1 cellular context compared by ENCODE assay signal in the genomic region with DNA sequence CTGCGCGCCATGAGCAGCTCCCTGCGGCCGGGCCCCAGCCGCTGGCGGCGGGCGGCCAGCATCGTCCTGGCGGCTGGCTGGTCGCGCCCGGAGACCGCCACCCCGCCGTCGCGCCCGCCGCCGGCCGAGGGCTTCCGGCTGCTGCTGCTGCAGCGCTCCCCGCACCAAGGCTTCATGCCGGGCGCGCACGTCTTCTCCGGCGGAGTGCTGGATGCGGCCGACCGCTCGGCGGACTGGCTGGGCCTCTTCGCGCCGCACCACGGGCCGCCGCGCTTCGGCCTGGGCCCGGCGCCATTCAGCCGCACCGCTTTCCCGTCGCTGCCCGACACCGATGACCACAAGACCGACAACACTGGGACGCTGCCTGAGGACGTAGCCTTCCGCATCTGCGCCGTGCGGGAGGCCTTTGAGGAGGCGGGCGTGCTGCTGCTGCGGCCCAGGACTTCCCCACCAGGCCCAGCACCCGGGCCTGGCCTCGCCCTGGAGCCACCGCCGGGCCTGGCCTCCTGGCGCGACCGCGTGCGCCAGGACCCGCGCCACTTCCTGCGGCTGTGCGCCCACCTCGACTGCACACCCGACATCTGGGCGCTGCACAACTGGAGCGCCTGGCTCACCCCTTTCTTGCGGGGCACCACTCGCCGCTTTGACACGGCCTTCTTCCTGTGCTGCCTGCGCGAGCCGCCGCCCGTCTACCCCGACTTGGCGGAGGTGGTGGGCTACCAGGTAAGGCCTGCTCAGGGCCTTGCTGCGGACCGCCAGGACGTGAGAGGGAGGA.
TF ChIP-seq lines count a peak whose summit lies in the region.

No MANE protein-coding gene starts in this region.

TF ChIP-seq in HEK293, 187 proteins besides CTCF, POLR2A, EP300 and RAD21 (continued from another document):
- TF ChIP-seq, protein P1, sequence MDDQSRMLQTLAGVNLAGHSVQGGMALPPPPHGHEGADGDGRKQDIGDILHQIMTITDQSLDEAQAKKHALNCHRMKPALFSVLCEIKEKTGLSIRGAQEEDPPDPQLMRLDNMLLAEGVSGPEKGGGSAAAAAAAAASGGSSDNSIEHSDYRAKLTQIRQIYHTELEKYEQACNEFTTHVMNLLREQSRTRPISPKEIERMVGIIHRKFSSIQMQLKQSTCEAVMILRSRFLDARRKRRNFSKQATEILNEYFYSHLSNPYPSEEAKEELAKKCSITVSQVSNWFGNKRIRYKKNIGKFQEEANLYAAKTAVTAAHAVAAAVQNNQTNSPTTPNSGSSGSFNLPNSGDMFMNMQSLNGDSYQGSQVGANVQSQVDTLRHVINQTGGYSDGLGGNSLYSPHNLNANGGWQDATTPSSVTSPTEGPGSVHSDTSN (CRISPR knock-in tag; IDR thresholded peaks at IDR 0.05) = no peak; the same call in 1 of the 2 replicates
- TF ChIP-seq ZFP3 (tag by site-specific recombination; IDR thresholded peaks at IDR 0.05; ENCODE audit: low read depth) = no peak
- TF ChIP-seq ZFHX2 (tag by site-specific recombination; conservative IDR thresholded peaks at IDR 0.05) = peak; percentile 78
- peak; percentile 70 for TF ChIP-seq ZNF391 (tag by site-specific recombination; IDR thresholded peaks at IDR 0.05; ENCODE audit: borderline replicate concordance, low read depth)
- no peak for TF ChIP-seq TSHZ1 (tag by site-specific recombination; IDR thresholded peaks at IDR 0.05; ENCODE audit: borderline replicate concordance)
- peak; percentile 74; the same call in 1 of the 2 replicates for TF ChIP-seq YY2 (tag by site-specific recombination; IDR thresholded peaks at IDR 0.05)
- TF ChIP-seq SP2 (tag by site-specific recombination; IDR thresholded peaks at IDR 0.05) = peak; percentile 51
- peak; percentile 85 for TF ChIP-seq ZNF121 (tag by site-specific recombination; IDR thresholded peaks at IDR 0.05)
- 0 out of 2 replicates have a peak, but pooled peaks have one; percentile 66 for TF ChIP-seq GLI4 (tag by site-specific recombination; IDR thresholded peaks at IDR 0.05)
- TF ChIP-seq SALL2 (tag by site-specific recombination; IDR thresholded peaks at IDR 0.05; ENCODE audit: borderline replicate concordance) = 0 out of 2 replicates have a peak, but pooled peaks have one; percentile 10
- TF ChIP-seq GLIS2 (tag by site-specific recombination; IDR thresholded peaks at IDR 0.05) = peak; percentile 90; the same call in 1 of the 2 replicates
- TF ChIP-seq ZNF394 (tag by site-specific recombination; IDR thresholded peaks at IDR 0.05; ENCODE audit: borderline replicate concordance) = no peak
- TF ChIP-seq ZBTB44 (tag by site-specific recombination; IDR thresholded peaks at IDR 0.05) = no peak
- TF ChIP-seq ZEB2 (tag by site-specific recombination; IDR thresholded peaks at IDR 0.05) = 0 out of 2 replicates have a peak, but pooled peaks have one; percentile 24
- TF ChIP-seq ZNF324 (tag by site-specific recombination; IDR thresholded peaks at IDR 0.05) = peak; percentile 13; the same call in 1 of the 2 replicates
- no peak for TF ChIP-seq ZNF138 (tag by site-specific recombination; IDR thresholded peaks at IDR 0.05; ENCODE audit: borderline replicate concordance)
- TF ChIP-seq ZNF169 (tag by site-specific recombination; IDR thresholded peaks at IDR 0.05) = peak; percentile 74; the same call in 1 of the 2 replicates
- TF ChIP-seq WT1 (tag by site-specific recombination; IDR thresholded peaks at IDR 0.05) = no peak
- TF ChIP-seq ZNF132 (tag by site-specific recombination; IDR thresholded peaks at IDR 0.05; ENCODE audit: borderline replicate concordance) = no peak
- no peak; the same call in 1 of the 2 replicates for TF ChIP-seq ZNF513 (tag by site-specific recombination; IDR thresholded peaks at IDR 0.05)
- peak; percentile 72; the same call in 1 of the 2 replicates for TF ChIP-seq ZNF692 (tag by site-specific recombination; IDR thresholded peaks at IDR 0.05)
- no peak; the same call in none of the 2 replicates for TF ChIP-seq ZNF843 (tag by site-specific recombination; IDR thresholded peaks at IDR 0.05)
- TF ChIP-seq ZNF24 (tag by site-specific recombination; IDR thresholded peaks at IDR 0.05) = no peak
- peak; percentile 54; the same call in 1 of the 2 replicates for TF ChIP-seq ZNF580 (tag by site-specific recombination; IDR thresholded peaks at IDR 0.05)
- no peak for TF ChIP-seq IKZF3 (tag by site-specific recombination; IDR thresholded peaks at IDR 0.05)
- TF ChIP-seq OVOL3 (tag by site-specific recombination; IDR thresholded peaks at IDR 0.05) = peak; percentile 71; the same call in 1 of the 2 replicates
- TF ChIP-seq BCL11B (tag by site-specific recombination; IDR thresholded peaks at IDR 0.05; ENCODE audit: low read depth) = no peak
- no peak for TF ChIP-seq ZNF274 (IDR thresholded peaks at IDR 0.05; ENCODE audit: low read length)
- no peak for TF ChIP-seq ZNF274 (tag by site-specific recombination; IDR thresholded peaks at IDR 0.05; ENCODE audit: borderline replicate concordance)
- peak; percentile 95 for TF ChIP-seq ZBTB8A (tag by site-specific recombination; IDR thresholded peaks at IDR 0.05)
- no peak for TF ChIP-seq ZNF175 (tag by site-specific recombination; IDR thresholded peaks at IDR 0.05)
- TF ChIP-seq FEZF1 (tag by site-specific recombination; IDR thresholded peaks at IDR 0.05) = no peak
- TF ChIP-seq ZNF223 (tag by site-specific recombination; IDR thresholded peaks at IDR 0.05) = peak; percentile 75
- peak; percentile 5; the same call in 1 of the 2 replicates for TF ChIP-seq ZNF596 (tag by site-specific recombination; IDR thresholded peaks at IDR 0.05)
- TF ChIP-seq ZNF791 (tag by site-specific recombination; IDR thresholded peaks at IDR 0.05) = no peak
- no peak for TF ChIP-seq SETDB1 (IDR thresholded peaks at IDR 0.05; ENCODE audit: insufficient read length, low read length)
- 0 out of 2 replicates have a peak, but pooled peaks have one; percentile 32 for TF ChIP-seq ZNF624 (tag by site-specific recombination; IDR thresholded peaks at IDR 0.05)
- TF ChIP-seq HIC1 (tag by site-specific recombination; IDR thresholded peaks at IDR 0.05) = peak; percentile 52; the same call in 1 of the 2 replicates
- peak; percentile 92 for TF ChIP-seq ZNF785 (tag by site-specific recombination; IDR thresholded peaks at IDR 0.05)
- peak; percentile 72; the same call in 1 of the 2 replicates for TF ChIP-seq KLF17 (tag by site-specific recombination; IDR thresholded peaks at IDR 0.05)
- no peak for TF ChIP-seq ZNF621 (tag by site-specific recombination; IDR thresholded peaks at IDR 0.05)
- TF ChIP-seq TCF7L2 (IDR thresholded peaks at IDR 0.05; ENCODE audit: borderline replicate concordance, low read depth, low read length) = no peak
- no peak for TF ChIP-seq ZNF202 (tag by site-specific recombination; IDR thresholded peaks at IDR 0.05; ENCODE audit: borderline replicate concordance)
- TF ChIP-seq, protein P2, sequence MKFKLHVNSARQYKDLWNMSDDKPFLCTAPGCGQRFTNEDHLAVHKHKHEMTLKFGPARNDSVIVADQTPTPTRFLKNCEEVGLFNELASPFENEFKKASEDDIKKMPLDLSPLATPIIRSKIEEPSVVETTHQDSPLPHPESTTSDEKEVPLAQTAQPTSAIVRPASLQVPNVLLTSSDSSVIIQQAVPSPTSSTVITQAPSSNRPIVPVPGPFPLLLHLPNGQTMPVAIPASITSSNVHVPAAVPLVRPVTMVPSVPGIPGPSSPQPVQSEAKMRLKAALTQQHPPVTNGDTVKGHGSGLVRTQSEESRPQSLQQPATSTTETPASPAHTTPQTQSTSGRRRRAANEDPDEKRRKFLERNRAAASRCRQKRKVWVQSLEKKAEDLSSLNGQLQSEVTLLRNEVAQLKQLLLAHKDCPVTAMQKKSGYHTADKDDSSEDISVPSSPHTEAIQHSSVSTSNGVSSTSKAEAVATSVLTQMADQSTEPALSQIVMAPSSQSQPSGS (tag by site-specific recombination; IDR thresholded peaks at IDR 0.05; ENCODE audit: low read depth) = no peak
- no peak for TF ChIP-seq HOXD13 (CRISPR knock-in tag; IDR thresholded peaks at IDR 0.05; ENCODE audit: borderline replicate concordance)
- no peak for TF ChIP-seq PRDM1 (tag by site-specific recombination; IDR thresholded peaks at IDR 0.05)
- no peak for TF ChIP-seq ZNF558 (tag by site-specific recombination; IDR thresholded peaks at IDR 0.05)
